Comparison of ENCODE assay signal across 1 cellular context in the genomic region with DNA sequence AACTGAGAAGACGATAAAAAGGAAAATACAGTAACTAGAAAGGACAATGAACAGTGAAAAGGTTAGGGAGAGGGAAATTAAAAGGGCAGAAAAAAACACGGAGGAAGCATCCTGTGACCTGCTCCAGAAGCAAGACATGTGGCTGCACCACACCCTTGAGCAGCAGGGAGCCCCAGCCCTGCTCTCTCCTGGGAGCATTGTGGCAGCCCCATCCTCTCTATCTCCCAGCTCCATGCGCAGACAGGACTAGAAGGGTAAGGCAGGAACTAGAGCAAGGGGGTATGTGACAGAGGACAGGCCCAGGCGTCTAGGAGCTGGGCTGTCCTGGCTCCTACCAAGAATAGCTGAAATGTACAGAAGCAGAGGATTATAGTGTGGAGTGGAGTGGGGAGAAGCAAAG.
TF ChIP-seq lines count a peak whose summit lies in the region.

No MANE protein-coding gene starts in this region.

TF ChIP-seq in GM23338, 12 proteins besides CTCF, POLR2A, EP300 and RAD21:
- no peak for TF ChIP-seq JUNB (IDR thresholded peaks at IDR 0.05; ENCODE audit: unreplicated experiment)
- TF ChIP-seq ETS1 (IDR thresholded peaks at IDR 0.05) = no peak
- TF ChIP-seq ZNF462 (CRISPR knock-in tag; IDR thresholded peaks at IDR 0.05) = no peak
- TF ChIP-seq ZNF331 (CRISPR knock-in tag; IDR thresholded peaks at IDR 0.05; ENCODE audit: low read depth) = no peak
- no peak for TF ChIP-seq EZH2 (IDR thresholded peaks at IDR 0.05; ENCODE audit: low read depth, unreplicated experiment)
- TF ChIP-seq EZH2phosphoT487 (IDR thresholded peaks at IDR 0.05; ENCODE audit: unreplicated experiment) = no peak
- TF ChIP-seq ZNF114 (CRISPR knock-in tag; IDR thresholded peaks at IDR 0.05) = no peak
- TF ChIP-seq, protein P1, sequence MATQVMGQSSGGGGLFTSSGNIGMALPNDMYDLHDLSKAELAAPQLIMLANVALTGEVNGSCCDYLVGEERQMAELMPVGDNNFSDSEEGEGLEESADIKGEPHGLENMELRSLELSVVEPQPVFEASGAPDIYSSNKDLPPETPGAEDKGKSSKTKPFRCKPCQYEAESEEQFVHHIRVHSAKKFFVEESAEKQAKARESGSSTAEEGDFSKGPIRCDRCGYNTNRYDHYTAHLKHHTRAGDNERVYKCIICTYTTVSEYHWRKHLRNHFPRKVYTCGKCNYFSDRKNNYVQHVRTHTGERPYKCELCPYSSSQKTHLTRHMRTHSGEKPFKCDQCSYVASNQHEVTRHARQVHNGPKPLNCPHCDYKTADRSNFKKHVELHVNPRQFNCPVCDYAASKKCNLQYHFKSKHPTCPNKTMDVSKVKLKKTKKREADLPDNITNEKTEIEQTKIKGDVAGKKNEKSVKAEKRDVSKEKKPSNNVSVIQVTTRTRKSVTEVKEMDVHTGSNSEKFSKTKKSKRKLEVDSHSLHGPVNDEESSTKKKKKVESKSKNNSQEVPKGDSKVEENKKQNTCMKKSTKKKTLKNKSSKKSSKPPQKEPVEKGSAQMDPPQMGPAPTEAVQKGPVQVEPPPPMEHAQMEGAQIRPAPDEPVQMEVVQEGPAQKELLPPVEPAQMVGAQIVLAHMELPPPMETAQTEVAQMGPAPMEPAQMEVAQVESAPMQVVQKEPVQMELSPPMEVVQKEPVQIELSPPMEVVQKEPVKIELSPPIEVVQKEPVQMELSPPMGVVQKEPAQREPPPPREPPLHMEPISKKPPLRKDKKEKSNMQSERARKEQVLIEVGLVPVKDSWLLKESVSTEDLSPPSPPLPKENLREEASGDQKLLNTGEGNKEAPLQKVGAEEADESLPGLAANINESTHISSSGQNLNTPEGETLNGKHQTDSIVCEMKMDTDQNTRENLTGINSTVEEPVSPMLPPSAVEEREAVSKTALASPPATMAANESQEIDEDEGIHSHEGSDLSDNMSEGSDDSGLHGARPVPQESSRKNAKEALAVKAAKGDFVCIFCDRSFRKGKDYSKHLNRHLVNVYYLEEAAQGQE (IDR thresholded peaks at IDR 0.05; ENCODE audit: unreplicated experiment) = no peak
- TF ChIP-seq STAT1 (IDR thresholded peaks at IDR 0.05; ENCODE audit: unreplicated experiment) = no peak
- no peak for TF ChIP-seq CREB1 (CRISPR knock-in tag; IDR thresholded peaks at IDR 0.05; ENCODE audit: low read depth)
- TF ChIP-seq NANOG (IDR thresholded peaks at IDR 0.05; ENCODE audit: borderline replicate concordance) = no peak
- TF ChIP-seq POLR2AphosphoS5 (IDR thresholded peaks at IDR 0.05; ENCODE audit: low read depth) = no peak
